1 cellular context compared by ENCODE assay signal in the genomic region with DNA sequence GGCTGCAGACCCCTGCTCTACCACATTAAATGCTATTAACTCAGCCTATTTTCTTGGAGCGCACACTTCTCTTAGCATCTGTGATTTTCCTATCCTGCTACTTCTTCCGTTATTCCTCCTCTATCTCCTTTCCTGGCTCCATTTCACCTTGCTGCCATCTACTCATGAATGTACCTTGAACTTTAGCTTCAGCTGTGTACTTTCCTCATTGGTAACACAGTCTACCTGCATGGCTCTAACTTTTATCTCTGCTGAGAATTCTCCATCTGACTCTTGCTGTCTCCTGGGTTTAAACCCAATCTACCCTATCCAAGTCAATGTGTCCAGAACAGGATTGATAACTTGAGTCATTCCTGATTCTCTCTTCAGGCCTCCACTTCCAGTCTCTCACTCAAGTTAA.
TF ChIP-seq lines count a peak whose summit lies in the region.

No MANE protein-coding gene starts in this region.

TF ChIP-seq in GM23338, 12 proteins besides CTCF, POLR2A, EP300 and RAD21 (continued from another document):
- TF ChIP-seq, protein P1, sequence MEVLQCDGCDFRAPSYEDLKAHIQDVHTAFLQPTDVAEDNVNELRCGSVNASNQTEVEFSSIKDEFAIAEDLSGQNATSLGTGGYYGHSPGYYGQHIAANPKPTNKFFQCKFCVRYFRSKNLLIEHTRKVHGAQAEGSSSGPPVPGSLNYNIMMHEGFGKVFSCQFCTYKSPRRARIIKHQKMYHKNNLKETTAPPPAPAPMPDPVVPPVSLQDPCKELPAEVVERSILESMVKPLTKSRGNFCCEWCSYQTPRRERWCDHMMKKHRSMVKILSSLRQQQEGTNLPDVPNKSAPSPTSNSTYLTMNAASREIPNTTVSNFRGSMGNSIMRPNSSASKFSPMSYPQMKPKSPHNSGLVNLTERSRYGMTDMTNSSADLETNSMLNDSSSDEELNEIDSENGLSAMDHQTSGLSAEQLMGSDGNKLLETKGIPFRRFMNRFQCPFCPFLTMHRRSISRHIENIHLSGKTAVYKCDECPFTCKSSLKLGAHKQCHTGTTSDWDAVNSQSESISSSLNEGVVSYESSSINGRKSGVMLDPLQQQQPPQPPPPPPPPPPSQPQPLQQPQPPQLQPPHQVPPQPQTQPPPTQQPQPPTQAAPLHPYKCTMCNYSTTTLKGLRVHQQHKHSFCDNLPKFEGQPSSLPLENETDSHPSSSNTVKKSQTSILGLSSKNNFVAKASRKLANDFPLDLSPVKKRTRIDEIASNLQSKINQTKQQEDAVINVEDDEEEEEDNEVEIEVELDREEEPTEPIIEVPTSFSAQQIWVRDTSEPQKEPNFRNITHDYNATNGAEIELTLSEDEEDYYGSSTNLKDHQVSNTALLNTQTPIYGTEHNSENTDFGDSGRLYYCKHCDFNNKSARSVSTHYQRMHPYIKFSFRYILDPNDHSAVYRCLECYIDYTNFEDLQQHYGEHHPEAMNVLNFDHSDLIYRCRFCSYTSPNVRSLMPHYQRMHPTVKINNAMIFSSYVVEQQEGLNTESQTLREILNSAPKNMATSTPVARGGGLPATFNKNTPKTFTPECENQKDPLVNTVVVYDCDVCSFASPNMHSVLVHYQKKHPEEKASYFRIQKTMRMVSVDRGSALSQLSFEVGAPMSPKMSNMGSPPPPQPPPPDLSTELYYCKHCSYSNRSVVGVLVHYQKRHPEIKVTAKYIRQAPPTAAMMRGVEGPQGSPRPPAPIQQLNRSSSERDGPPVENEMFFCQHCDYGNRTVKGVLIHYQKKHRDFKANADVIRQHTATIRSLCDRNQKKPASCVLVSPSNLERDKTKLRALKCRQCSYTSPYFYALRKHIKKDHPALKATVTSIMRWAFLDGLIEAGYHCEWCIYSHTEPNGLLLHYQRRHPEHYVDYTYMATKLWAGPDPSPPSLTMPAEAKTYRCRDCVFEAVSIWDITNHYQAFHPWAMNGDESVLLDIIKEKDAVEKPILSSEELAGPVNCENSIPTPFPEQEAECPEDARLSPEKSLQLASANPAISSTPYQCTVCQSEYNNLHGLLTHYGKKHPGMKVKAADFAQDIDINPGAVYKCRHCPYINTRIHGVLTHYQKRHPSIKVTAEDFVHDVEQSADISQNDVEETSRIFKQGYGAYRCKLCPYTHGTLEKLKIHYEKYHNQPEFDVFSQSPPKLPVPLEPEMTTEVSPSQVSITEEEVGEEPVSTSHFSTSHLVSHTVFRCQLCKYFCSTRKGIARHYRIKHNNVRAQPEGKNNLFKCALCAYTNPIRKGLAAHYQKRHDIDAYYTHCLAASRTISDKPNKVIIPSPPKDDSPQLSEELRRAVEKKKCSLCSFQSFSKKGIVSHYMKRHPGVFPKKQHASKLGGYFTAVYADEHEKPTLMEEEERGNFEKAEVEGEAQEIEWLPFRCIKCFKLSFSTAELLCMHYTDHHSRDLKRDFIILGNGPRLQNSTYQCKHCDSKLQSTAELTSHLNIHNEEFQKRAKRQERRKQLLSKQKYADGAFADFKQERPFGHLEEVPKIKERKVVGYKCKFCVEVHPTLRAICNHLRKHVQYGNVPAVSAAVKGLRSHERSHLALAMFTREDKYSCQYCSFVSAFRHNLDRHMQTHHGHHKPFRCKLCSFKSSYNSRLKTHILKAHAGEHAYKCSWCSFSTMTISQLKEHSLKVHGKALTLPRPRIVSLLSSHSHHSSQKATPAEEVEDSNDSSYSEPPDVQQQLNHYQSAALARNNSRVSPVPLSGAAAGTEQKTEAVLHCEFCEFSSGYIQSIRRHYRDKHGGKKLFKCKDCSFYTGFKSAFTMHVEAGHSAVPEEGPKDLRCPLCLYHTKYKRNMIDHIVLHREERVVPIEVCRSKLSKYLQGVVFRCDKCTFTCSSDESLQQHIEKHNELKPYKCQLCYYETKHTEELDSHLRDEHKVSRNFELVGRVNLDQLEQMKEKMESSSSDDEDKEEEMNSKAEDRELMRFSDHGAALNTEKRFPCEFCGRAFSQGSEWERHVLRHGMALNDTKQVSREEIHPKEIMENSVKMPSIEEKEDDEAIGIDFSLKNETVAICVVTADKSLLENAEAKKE (CRISPR knock-in tag; IDR thresholded peaks at IDR 0.05) = no peak
- no peak for TF ChIP-seq NANOG (IDR thresholded peaks at IDR 0.05; ENCODE audit: borderline replicate concordance)
- no peak for TF ChIP-seq ZNF114 (CRISPR knock-in tag; IDR thresholded peaks at IDR 0.05)
- TF ChIP-seq, protein P2, sequence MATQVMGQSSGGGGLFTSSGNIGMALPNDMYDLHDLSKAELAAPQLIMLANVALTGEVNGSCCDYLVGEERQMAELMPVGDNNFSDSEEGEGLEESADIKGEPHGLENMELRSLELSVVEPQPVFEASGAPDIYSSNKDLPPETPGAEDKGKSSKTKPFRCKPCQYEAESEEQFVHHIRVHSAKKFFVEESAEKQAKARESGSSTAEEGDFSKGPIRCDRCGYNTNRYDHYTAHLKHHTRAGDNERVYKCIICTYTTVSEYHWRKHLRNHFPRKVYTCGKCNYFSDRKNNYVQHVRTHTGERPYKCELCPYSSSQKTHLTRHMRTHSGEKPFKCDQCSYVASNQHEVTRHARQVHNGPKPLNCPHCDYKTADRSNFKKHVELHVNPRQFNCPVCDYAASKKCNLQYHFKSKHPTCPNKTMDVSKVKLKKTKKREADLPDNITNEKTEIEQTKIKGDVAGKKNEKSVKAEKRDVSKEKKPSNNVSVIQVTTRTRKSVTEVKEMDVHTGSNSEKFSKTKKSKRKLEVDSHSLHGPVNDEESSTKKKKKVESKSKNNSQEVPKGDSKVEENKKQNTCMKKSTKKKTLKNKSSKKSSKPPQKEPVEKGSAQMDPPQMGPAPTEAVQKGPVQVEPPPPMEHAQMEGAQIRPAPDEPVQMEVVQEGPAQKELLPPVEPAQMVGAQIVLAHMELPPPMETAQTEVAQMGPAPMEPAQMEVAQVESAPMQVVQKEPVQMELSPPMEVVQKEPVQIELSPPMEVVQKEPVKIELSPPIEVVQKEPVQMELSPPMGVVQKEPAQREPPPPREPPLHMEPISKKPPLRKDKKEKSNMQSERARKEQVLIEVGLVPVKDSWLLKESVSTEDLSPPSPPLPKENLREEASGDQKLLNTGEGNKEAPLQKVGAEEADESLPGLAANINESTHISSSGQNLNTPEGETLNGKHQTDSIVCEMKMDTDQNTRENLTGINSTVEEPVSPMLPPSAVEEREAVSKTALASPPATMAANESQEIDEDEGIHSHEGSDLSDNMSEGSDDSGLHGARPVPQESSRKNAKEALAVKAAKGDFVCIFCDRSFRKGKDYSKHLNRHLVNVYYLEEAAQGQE (IDR thresholded peaks at IDR 0.05; ENCODE audit: unreplicated experiment) = no peak
- no peak for TF ChIP-seq STAT1 (IDR thresholded peaks at IDR 0.05; ENCODE audit: unreplicated experiment)
- TF ChIP-seq CREB1 (CRISPR knock-in tag; IDR thresholded peaks at IDR 0.05; ENCODE audit: low read depth) = no peak
- no peak for TF ChIP-seq JUNB (IDR thresholded peaks at IDR 0.05; ENCODE audit: unreplicated experiment)
